ENCODE assay signal across 19 cellular contexts in genomic region chr9:72354704-72355103, GRCh38.
"Had no signal": no experiment of that assay in that cellular context is flagged by ENCODE, and none has a peak within 500 bp of the region (broad histone marks: within the 10 kb centered on the region; RNA-seq: fewer than 3 reads in every experiment).

No MANE protein-coding gene starts in this region.

- H3K27ac Mint-ChIP-seq: activated CD8-positive, alpha-beta memory T cell treated with anti-CD3 and anti-CD28 coated beads, Interleukin-2, amount 10 ng/mL, durations not matched to agents 7 days and 5 days had no signal

- H3K9me3 ChIP-seq: esophagus squamous epithelium, prostate gland, sigmoid colon, stomach, testis had no signal

- H3K9me3 Mint-ChIP-seq: activated T-cell treated with anti-CD3 and anti-CD28 coated beads, Interleukin-2, amount 50 U/mL, for 4 hours; memory B cell; naive thymus-derived CD8-positive, alpha-beta T cell had no signal

- DNase-seq: activated CD4-positive, alpha-beta T cell treated with anti-CD3 and anti-CD28 coated beads for 1 hour; activated CD4-positive, alpha-beta T cell treated with anti-CD3 and anti-CD28 coated beads, Interleukin-2, amount 50 U/mL, for 4 hours; activated CD8-positive, alpha-beta memory T cell treated with anti-CD3 and anti-CD28 coated beads, Interleukin-2, amount 10 ng/mL, durations not matched to agents 7 days and 5 days; activated effector memory CD4-positive, alpha-beta T cell treated with Interleukin-2 at 50 U/mL for 16 hours; activated naive CD4-positive, alpha-beta T cell treated with anti-CD3 and anti-CD28 coated beads, Interleukin-2, amount 50 U/mL, for 16 hours; activated T-cell treated with anti-CD3 and anti-CD28 coated beads, Interleukin-2, amount 50 U/mL, for 4 hours; esophagus squamous epithelium; hypothalamus; kidney glomerular epithelial cell; left ventricle myocardium superior; naive thymus-derived CD8-positive, alpha-beta T cell; nucleus accumbens; sigmoid colon; stimulated activated CD4-positive, alpha-beta T cell treated with anti-CD3 and anti-CD28 coated beads, Interleukin-1b, Interleukin-23, amount 100 ng/mL, for 48 hours; stomach; T-helper 1 cell; testis had no signal

- H3K4me1 ChIP-seq: prostate gland had no signal

- H3K4me3 Mint-ChIP-seq: activated CD8-positive, alpha-beta memory T cell treated with anti-CD3 and anti-CD28 coated beads, Interleukin-2, amount 10 ng/mL, durations not matched to agents 7 days and 5 days; activated T-cell treated with anti-CD3 and anti-CD28 coated beads, Interleukin-2, amount 50 U/mL, for 4 hours; memory B cell; naive thymus-derived CD8-positive, alpha-beta T cell had no signal

- H3K27me3 ChIP-seq: esophagus squamous epithelium, sigmoid colon, stomach, testis had no signal

- H3K4me3 ChIP-seq: esophagus squamous epithelium, prostate gland, sigmoid colon, testis had no signal

- H3K27ac ChIP-seq: esophagus squamous epithelium, prostate gland, testis had no signal

- ATAC-seq: activated CD8-positive, alpha-beta memory T cell treated with anti-CD3 and anti-CD28 coated beads, Interleukin-2, amount 10 ng/mL, durations not matched to agents 7 days and 5 days; activated T-cell treated with anti-CD3 and anti-CD28 coated beads, Interleukin-2, amount 50 U/mL, for 4 hours; left ventricle myocardium superior; naive thymus-derived CD8-positive, alpha-beta T cell had no signal

- H3K27me3 Mint-ChIP-seq: activated CD8-positive, alpha-beta memory T cell treated with anti-CD3 and anti-CD28 coated beads, Interleukin-2, amount 10 ng/mL, durations not matched to agents 7 days and 5 days; memory B cell; naive thymus-derived CD8-positive, alpha-beta T cell had no signal
